In the genomic region with DNA sequence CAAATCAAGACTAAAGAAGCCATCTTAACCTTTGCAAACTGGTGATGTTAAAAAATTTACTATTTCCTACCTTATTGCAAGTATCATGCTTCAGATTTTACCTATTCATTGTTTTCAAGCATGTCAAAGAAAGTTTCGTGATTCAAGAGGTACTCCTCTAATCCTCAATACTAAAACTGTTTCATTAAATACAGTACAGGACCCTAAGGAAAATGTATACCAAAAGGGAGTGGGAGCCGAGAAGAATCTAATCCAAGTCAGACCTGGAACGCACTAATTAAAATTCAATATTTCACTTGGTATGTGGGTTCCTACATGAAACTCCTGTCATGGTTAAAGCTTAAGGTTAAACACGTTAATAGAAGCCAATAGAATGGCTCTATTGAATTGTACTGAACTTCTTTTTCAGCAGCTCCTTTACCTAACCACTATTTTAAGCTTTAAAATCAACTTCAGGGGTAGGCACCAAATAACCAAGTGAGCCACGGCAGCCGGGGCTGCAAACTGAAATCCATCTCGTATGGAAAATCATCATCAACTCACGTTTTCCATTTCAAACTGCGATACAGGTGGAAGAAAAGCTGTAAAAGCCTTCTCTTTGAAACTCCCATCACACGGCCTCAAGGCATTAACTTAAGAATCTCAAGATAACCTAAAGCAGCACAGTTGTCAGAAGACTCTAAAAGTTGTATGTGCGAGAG, we compare ENCODE assay signal across 8 cellular contexts.
DNase-seq lines count a peak whose midpoint lies in the region; ATAC-seq and TF ChIP-seq lines count a peak whose summit lies in the region.

No MANE protein-coding gene starts in this region.

- no peaks in the 10 kb centered on the region for H3K27me3 Mint-ChIP-seq in activated naive CD8-positive, alpha-beta T cell treated with anti-CD3 and anti-CD28 coated beads, Interleukin-2, amount 10 ng/mL, durations not matched to agents 7 days and 5 days

- ATAC-seq in activated naive CD8-positive, alpha-beta T cell treated with anti-CD3 and anti-CD28 coated beads, Interleukin-2, amount 10 ng/mL, durations not matched to agents 7 days and 5 days (ENCODE audit: low read depth): no peak
- ATAC-seq in sciatic nerve: no peak

- H3K27me3 ChIP-seq in GM06990 (replicated peaks; ENCODE audit: control insufficient read depth, insufficient read depth, low read length): no peaks in the 10 kb centered on the region

- no peaks in the 10 kb centered on the region for H3K36me3 ChIP-seq in GM06990 (ENCODE audit: control insufficient read depth, insufficient read depth, low read length)

- H3K4me3 Mint-ChIP-seq in activated naive CD8-positive, alpha-beta T cell treated with anti-CD3 and anti-CD28 coated beads, Interleukin-2, amount 10 ng/mL, durations not matched to agents 7 days and 5 days: peak overlapping the region; percentile 90

- H3K4me3 ChIP-seq in GM06990 (replicated peaks; ENCODE audit: low read depth, low read length): peak overlapping the region; percentile 86

- DNase-seq in GM06990 (ENCODE audit: extremely low read depth, insufficient read length) (no peak), NCI-H2227 treated with DMSO at 0.1 percent for 48 hours (lab: John Stamatoyannopoulos, UW) (peak; percentile 38), iris pigment epithelial cell (ENCODE audit: low read depth) (peak; percentile 21), H4 (ENCODE audit: low spot score) (no peak), sciatic nerve (ENCODE audit: low spot score) (no peak), SHP77 treated with DMSO at 0.1 percent for 48 hours (lab: John Stamatoyannopoulos, UW) (no peak)
- no peak for DNase-seq in activated naive CD8-positive, alpha-beta T cell treated with anti-CD3 and anti-CD28 coated beads, Interleukin-2, amount 10 ng/mL, durations not matched to agents 7 days and 5 days
- DNase-seq in stimulated activated CD4-positive, alpha-beta T cell treated with anti-CD3 and anti-CD28 coated beads, Interleukin-4, amount 100 ng/mL, for 4 hours: peak; percentile 19 to 46

- TF ChIP-seq CTCF in GM06990 (IDR thresholded peaks at IDR 0.05; ENCODE audit: insufficient read depth, low read length, poor library complexity, severe bottlenecking): no peak

- peaks cover 11% of the 10 kb centered on the region for H3K36me3 Mint-ChIP-seq in activated naive CD8-positive, alpha-beta T cell treated with anti-CD3 and anti-CD28 coated beads, Interleukin-2, amount 10 ng/mL, durations not matched to agents 7 days and 5 days

- no peaks in the 10 kb centered on the region for H3K9me3 Mint-ChIP-seq in activated naive CD8-positive, alpha-beta T cell treated with anti-CD3 and anti-CD28 coated beads, Interleukin-2, amount 10 ng/mL, durations not matched to agents 7 days and 5 days

- peaks cover 32% of the 10 kb centered on the region for H3K4me1 Mint-ChIP-seq in activated naive CD8-positive, alpha-beta T cell treated with anti-CD3 and anti-CD28 coated beads, Interleukin-2, amount 10 ng/mL, durations not matched to agents 7 days and 5 days

- intact Hi-C loops in sciatic nerve (cut with DNase I): no loop called here

- POLR2A ChIA-PET in activated naive CD8-positive, alpha-beta T cell treated with anti-CD3 and anti-CD28 coated beads, Interleukin-2, amount 10 ng/mL, durations not matched to agents 7 days and 5 days (lab: Charles Lee): interaction anchor here (0.6 to 2.0 kb wide), 4 partner anchors 24 to 169 kb away, joined by 5 to 6 read pairs (median 6); no protein-coding TSS in a partner anchor

- H3K27ac Mint-ChIP-seq in activated naive CD8-positive, alpha-beta T cell treated with anti-CD3 and anti-CD28 coated beads, Interleukin-2, amount 10 ng/mL, durations not matched to agents 7 days and 5 days: peak overlapping the region; percentile 93

Comparison
In these comparisons a context has a peak if more than half of its experiments do, and no peak if none do; other contexts are left out.
1. DNase-seq: peak in NCI-H2227 treated with DMSO at 0.1 percent for 48 hours (single experiment), iris pigment epithelial cell (single experiment) and stimulated activated CD4-positive, alpha-beta T cell treated with anti-CD3 and anti-CD28 coated beads, Interleukin-4, amount 100 ng/mL, for 4 hours (2 of 2); none in GM06990 (single experiment), activated naive CD8-positive, alpha-beta T cell treated with anti-CD3 and anti-CD28 coated beads, Interleukin-2, amount 10 ng/mL, durations not matched to agents 7 days and 5 days (single experiment), H4 (single experiment), sciatic nerve (single experiment) and SHP77 treated with DMSO at 0.1 percent for 48 hours (single experiment).